Comparison of ENCODE assay signal across 1 cellular context in genomic region chr2:172969609-172970008, GRCh38.
TF ChIP-seq lines count a peak whose summit lies in the region.

No MANE protein-coding gene starts in this region.

TF ChIP-seq in endothelial cell of umbilical vein, 7 proteins besides CTCF, POLR2A, EP300 and RAD21 (continued from another document):
- TF ChIP-seq MYC (IDR thresholded peaks at IDR 0.05; ENCODE audit: low read depth, low read length) (no peak), FOS (IDR thresholded peaks at IDR 0.05; ENCODE audit: borderline replicate concordance, insufficient read depth, low read length) (peak; percentile 78), JUN (IDR thresholded peaks at IDR 0.05; ENCODE audit: borderline replicate concordance, insufficient read depth, insufficient read length, low read depth) (peak; percentile 57), POLR2AphosphoS5 (IDR thresholded peaks at IDR 0.05; ENCODE audit: insufficient read depth, low read depth, low read length) (no peak)
TF ChIP-seq in endothelial cell of umbilical vein: peak in this region for 2.
